In the genomic region with DNA sequence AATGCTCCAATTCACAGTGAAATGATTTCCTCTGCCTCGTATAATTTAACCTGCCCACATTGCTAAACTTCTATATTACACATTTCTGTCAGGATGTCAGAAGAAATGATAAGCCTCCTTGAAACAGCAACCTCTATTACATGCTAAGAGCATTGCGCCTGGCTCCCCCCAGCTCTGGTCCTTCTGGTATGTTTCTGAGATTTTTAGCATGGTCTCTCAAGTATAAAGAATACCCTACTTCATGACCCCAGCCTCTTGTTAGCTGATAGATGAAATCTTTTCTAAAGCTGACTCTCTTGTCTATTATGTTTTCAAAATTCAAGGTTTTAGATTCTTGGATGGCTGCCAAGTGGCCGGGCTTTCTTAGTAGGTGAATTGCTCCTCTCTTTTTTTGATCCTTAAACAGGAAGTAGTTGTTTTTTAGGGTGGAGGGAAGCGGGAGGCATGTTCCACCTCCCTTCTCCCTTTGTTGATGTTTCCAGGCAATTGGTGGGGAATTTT, we compare ENCODE assay signal across 15 cellular contexts.
DNase-seq lines count a peak whose midpoint lies in the region; ATAC-seq, FAIRE-seq and TF ChIP-seq lines count a peak whose summit lies in the region.
"Had no signal": no experiment of that assay in that cellular context is flagged by ENCODE, and none has a peak within 500 bp of the region (broad histone marks: within the 10 kb centered on the region; RNA-seq: fewer than 3 reads in every experiment).

No MANE protein-coding gene starts in this region.

- peaks cover 37 to 42% of the 10 kb centered on the region in 2 donors for H3K4me1 Mint-ChIP-seq in stimulated activated naive B cell treated with anti-CD40 and anti-IgM and Interleukin-4, amounts not matched to agents 10 μg/mL and 1 μg/mL and 100 μg/mL, for 72 hours

- POLR2A ChIA-PET in HEK293T (lab: Yijun Ruan, JAX) = no interaction called here

- in situ Hi-C loops in KBM-7 (cut with MboI; ENCODE audit: low pct_unique_long_range_greater_than_20kb, low sequenced_read_pairs) = no loop called here

- DNase-seq in NCI-H1417 (lab: John Stamatoyannopoulos, UW) = peak; percentile 29 to 61 (median 37)
- no peak for DNase-seq in NCI-H1417 treated with DMSO at 0.1 percent for 48 hours (lab: John Stamatoyannopoulos, UW)
- peak; percentile 35 for DNase-seq in NCI-H226
- no peak for DNase-seq in stimulated activated naive B cell treated with anti-CD40 and anti-IgM and Interleukin-4, amounts not matched to agents 10 μg/mL and 1 μg/mL and 100 μg/mL, for 72 hours
- DNase-seq in activated CD8-positive, alpha-beta memory T cell treated with anti-CD3 and anti-CD28 coated beads, Interleukin-2, amount 50 U/mL, for 48 hours = no peak
- no peak for DNase-seq in HEK293T (ENCODE audit: extremely low spot score)
- DNase-seq in KBM-7 = no peak
- DNase-seq: activated CD4-positive, alpha-beta T cell treated with anti-CD3 and anti-CD28 coated beads, Interleukin-2, amount 10 ng/mL, durations not matched to agents 7 days and 5 days; dermis blood vessel endothelial cell; NCI-H774; T1000 had no signal

- CTCF ChIA-PET in HEK293T (lab: Yijun Ruan, JAX) = no interaction called here

- peak overlapping the region; percentile 21 for H3K27ac Mint-ChIP-seq in stimulated activated naive B cell treated with anti-CD40 and anti-IgM and Interleukin-4, amounts not matched to agents 10 μg/mL and 1 μg/mL and 100 μg/mL, for 72 hours
- H3K27ac Mint-ChIP-seq: activated CD4-positive, alpha-beta T cell treated with anti-CD3 and anti-CD28 coated beads, Interleukin-2, amount 10 ng/mL, durations not matched to agents 7 days and 5 days had no signal

- no peaks in the 10 kb centered on the region for H3K36me3 Mint-ChIP-seq in stimulated activated naive B cell treated with anti-CD40 and anti-IgM and Interleukin-4, amounts not matched to agents 10 μg/mL and 1 μg/mL and 100 μg/mL, for 72 hours

- FAIRE-seq in endometrium (lab: Jason Lieb, UNC) = peak; percentile 18
- FAIRE-seq: GM12892, HTR-8/SVneo had no signal

- H3K9me3 Mint-ChIP-seq in stimulated activated naive B cell treated with anti-CD40 and anti-IgM and Interleukin-4, amounts not matched to agents 10 μg/mL and 1 μg/mL and 100 μg/mL, for 72 hours = no peaks in the 10 kb centered on the region
- H3K9me3 Mint-ChIP-seq: activated CD4-positive, alpha-beta T cell treated with anti-CD3 and anti-CD28 coated beads, Interleukin-2, amount 10 ng/mL, durations not matched to agents 7 days and 5 days had no signal

- ATAC-seq in stimulated activated naive B cell treated with anti-CD40 and anti-IgM and Interleukin-4, amounts not matched to agents 10 μg/mL and 1 μg/mL and 100 μg/mL, for 72 hours (replicated peaks) = no peak
- ATAC-seq: Right ventricle myocardium inferior had no signal

- H3K27me3 Mint-ChIP-seq in stimulated activated naive B cell treated with anti-CD40 and anti-IgM and Interleukin-4, amounts not matched to agents 10 μg/mL and 1 μg/mL and 100 μg/mL, for 72 hours = no peaks in the 10 kb centered on the region
- H3K27me3 Mint-ChIP-seq: activated CD4-positive, alpha-beta T cell treated with anti-CD3 and anti-CD28 coated beads, Interleukin-2, amount 10 ng/mL, durations not matched to agents 7 days and 5 days had no signal

- H3K4me3 Mint-ChIP-seq in stimulated activated naive B cell treated with anti-CD40 and anti-IgM and Interleukin-4, amounts not matched to agents 10 μg/mL and 1 μg/mL and 100 μg/mL, for 72 hours = no peak overlapping the region
- H3K4me3 Mint-ChIP-seq: activated CD4-positive, alpha-beta T cell treated with anti-CD3 and anti-CD28 coated beads, Interleukin-2, amount 10 ng/mL, durations not matched to agents 7 days and 5 days had no signal

TF ChIP-seq in HEK293T, 16 proteins besides CTCF, POLR2A, EP300 and RAD21:
- TF ChIP-seq SP1 (IDR thresholded peaks at IDR 0.05) (no peak), TARDBP (IDR thresholded peaks at IDR 0.05) (no peak), ELF4 (IDR thresholded peaks at IDR 0.05) (no peak), ARNT (IDR thresholded peaks at IDR 0.05) (no peak), NFRKB (IDR thresholded peaks at IDR 0.05) (no peak), L3MBTL2 (conservative IDR thresholded peaks at IDR 0.05) (no peak), SUZ12 (IDR thresholded peaks at IDR 0.05) (no peak), FOXA1 (IDR thresholded peaks at IDR 0.05) (no peak), BHLHE40 (IDR thresholded peaks at IDR 0.05; ENCODE audit: borderline replicate concordance) (no peak), HDGF (IDR thresholded peaks at IDR 0.05; ENCODE audit: borderline replicate concordance) (no peak), CTBP1 (IDR thresholded peaks at IDR 0.05; ENCODE audit: borderline replicate concordance) (no peak), ZNF384 (IDR thresholded peaks at IDR 0.05) (no peak), FOXM1 (IDR thresholded peaks at IDR 0.05; ENCODE audit: borderline replicate concordance) (no peak), FOXK2 (IDR thresholded peaks at IDR 0.05) (no peak), LEF1 (IDR thresholded peaks at IDR 0.05; ENCODE audit: borderline replicate concordance) (no peak)
- TF ChIP-seq, protein P1, sequence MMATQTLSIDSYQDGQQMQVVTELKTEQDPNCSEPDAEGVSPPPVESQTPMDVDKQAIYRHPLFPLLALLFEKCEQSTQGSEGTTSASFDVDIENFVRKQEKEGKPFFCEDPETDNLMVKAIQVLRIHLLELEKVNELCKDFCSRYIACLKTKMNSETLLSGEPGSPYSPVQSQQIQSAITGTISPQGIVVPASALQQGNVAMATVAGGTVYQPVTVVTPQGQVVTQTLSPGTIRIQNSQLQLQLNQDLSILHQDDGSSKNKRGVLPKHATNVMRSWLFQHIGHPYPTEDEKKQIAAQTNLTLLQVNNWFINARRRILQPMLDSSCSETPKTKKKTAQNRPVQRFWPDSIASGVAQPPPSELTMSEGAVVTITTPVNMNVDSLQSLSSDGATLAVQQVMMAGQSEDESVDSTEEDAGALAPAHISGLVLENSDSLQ (IDR thresholded peaks at IDR 0.05) = no peak

Comparison
In these comparisons a context has a peak if more than half of its experiments do, and no peak if none do; other contexts are left out.
1. DNase-seq: peak in NCI-H1417 (3 of 3) and NCI-H226 (single experiment); none in NCI-H1417 treated with DMSO at 0.1 percent for 48 hours (single experiment), stimulated activated naive B cell treated with anti-CD40 and anti-IgM and Interleukin-4, amounts not matched to agents 10 μg/mL and 1 μg/mL and 100 μg/mL, for 72 hours (single experiment), activated CD8-positive, alpha-beta memory T cell treated with anti-CD3 and anti-CD28 coated beads, Interleukin-2, amount 50 U/mL, for 48 hours (single experiment), HEK293T (single experiment) and KBM-7 (single experiment).